ENCODE assay signal across 8 cellular contexts in the genomic region with DNA sequence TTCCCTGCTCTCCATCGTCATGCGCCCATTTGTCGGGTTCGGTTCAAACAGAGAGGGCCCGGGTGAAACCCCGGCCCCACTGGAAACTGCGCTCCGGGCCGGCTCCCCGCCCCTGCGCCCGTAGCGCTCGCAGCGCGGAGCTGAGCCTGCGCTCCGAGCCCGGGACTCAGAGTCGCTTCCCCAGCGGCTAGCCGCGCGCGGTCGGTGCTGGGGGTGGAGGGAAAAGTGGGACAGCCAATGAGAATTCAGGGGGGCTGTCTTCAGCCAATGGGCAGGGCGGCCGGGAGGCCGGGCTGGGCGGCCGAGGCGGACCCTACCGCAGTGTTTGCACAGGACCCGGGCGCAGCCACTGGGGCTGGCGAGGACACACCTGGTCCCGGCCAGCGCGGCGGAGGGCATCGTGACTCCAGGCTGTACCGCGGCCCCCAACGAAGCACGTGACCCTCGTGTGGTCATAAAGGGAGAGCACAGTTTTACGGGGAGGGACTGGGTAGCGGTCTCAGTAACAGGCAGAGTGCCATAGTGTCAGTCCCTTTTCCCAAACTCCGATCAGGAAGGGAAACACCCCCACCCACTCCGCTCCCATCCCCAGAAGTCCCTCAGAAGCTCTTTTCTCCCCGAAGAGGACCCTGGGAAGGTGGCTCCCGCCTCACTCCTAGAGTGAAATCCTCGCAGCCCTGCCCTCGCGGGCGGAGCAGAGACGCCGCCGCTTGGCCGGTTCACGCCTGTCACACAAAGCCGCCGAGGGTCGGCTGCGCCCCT. TPM values are rescaled to one million over a fixed set of nuclear protein-coding genes. Genes with fewer than 3 reads are reported as not detected.
DNase-seq lines count a peak whose midpoint lies in the region; ATAC-seq and TF ChIP-seq lines count a peak whose summit lies in the region.

A gene (minus strand): TSS at position 174 of the 762 bp plus-strand sequence. CDS start 153 bp downstream, at position 21.

- H3K4me1 Mint-ChIP-seq in CD14-positive monocyte: peaks cover 31% of the 10 kb centered on the region

- no peak for TF ChIP-seq CTCF in CD14-positive monocyte (IDR thresholded peaks at IDR 0.05)
- no peak for TF ChIP-seq CTCF in lower leg skin (IDR thresholded peaks at IDR 0.05)

- intact Hi-C loops in CD14-positive monocyte (cut with micrococcal nuclease): loop anchor here (10.0 kb wide), 4 partner anchors 125 to 775 kb away; a partner anchor contains a TSS
- intact Hi-C loops in lower leg skin (cut with DNase I; ENCODE audit: low total_unique reads): no loop called here

- H3K27me3 Mint-ChIP-seq in CD14-positive monocyte (ENCODE audit: low read depth in 3 of 3): peaks cover 51 to 70% (median 54%) of the 10 kb centered on the region in 3 donors

- peak; percentile 86 for DNase-seq in CD14-positive monocyte (ENCODE audit: low spot score)
- peak; percentile 76 for DNase-seq in NCI-H524 treated with DMSO at 0.1 percent for 48 hours (lab: John Stamatoyannopoulos, UW)
- peak; percentile 43 to 49 for DNase-seq in activated CD4-positive, alpha-beta T cell treated with anti-CD3 and anti-CD28 coated beads, Interleukin-2, amount 50 U/mL, for 4 hours
- peak; percentile 94 for DNase-seq in dermis blood vessel endothelial cell
- peak; percentile 85 to 98 for DNase-seq in lower leg skin (ENCODE audit: low spot score in 2 of 2)
- peak; percentile 56 to 75 for DNase-seq in stimulated activated CD4-positive, alpha-beta T cell treated with anti-CD3 and anti-CD28 coated beads, Interleukin-4, amount 100 ng/mL, for 4 hours

- ATAC-seq in GM19324 (IDR thresholded peaks at IDR 0.05; ENCODE audit: low FRiP score, unreplicated experiment): peak; percentile 91
- ATAC-seq in HG03457 (IDR thresholded peaks at IDR 0.05; ENCODE audit: unreplicated experiment): peak; percentile 77

- peaks cover 0 to 17% (median 6%) of the 10 kb centered on the region in 7 donors for H3K9me3 Mint-ChIP-seq in CD14-positive monocyte

- peaks cover 7 to 21% of the 10 kb centered on the region in 2 donors for H3K36me3 Mint-ChIP-seq in CD14-positive monocyte

- no peak for TF ChIP-seq POLR2A in lower leg skin (IDR thresholded peaks at IDR 0.05)

- H3K27ac Mint-ChIP-seq in CD14-positive monocyte: peak within 1 kb of the TSS; percentile 83 to 99 (median 95)

- WGBS in lower leg skin, 2 donors: 0 to 1% methylated on average over 41 to 42 of the region's 65 CpGs

- H3K4me3 ChIP-seq in lower leg skin (ENCODE audit: low read depth, poor library complexity, severe bottlenecking): peak within 1 kb of the TSS; percentile 39

- peak within 1 kb of the TSS; percentile 89 to 98 for H3K4me3 Mint-ChIP-seq in CD14-positive monocyte

RNA-seq across cellular contexts. Expression of the gene that starts here (rescaled TPM):
- 1 to 10 TPM; 1.8 to 2.0 TPM for polyA plus RNA-seq in CD14-positive monocyte
- total RNA-seq in dermis blood vessel endothelial cell: 9.7 and 12.2 TPM in 2 replicates
- total RNA-seq in lower leg skin: 1 to 10 TPM; 2.5 to 8.7 (median 4.8) TPM

Comparison
In these comparisons a context has a peak if more than half of its experiments do, and no peak if none do; other contexts are left out.
1. Peak in every context shown above with its lines: DNase-seq, ATAC-seq and H3K4me3 ChIP-seq.